3 cellular contexts compared by ENCODE assay signal in genomic region chr5:61731267-61731945, GRCh38.
TF ChIP-seq lines count a peak whose summit lies in the region.

No MANE protein-coding gene starts in this region.

TF ChIP-seq in WTC11, 78 proteins besides CTCF, POLR2A, EP300 and RAD21 (continued from another document):
- TF ChIP-seq, protein P1, sequence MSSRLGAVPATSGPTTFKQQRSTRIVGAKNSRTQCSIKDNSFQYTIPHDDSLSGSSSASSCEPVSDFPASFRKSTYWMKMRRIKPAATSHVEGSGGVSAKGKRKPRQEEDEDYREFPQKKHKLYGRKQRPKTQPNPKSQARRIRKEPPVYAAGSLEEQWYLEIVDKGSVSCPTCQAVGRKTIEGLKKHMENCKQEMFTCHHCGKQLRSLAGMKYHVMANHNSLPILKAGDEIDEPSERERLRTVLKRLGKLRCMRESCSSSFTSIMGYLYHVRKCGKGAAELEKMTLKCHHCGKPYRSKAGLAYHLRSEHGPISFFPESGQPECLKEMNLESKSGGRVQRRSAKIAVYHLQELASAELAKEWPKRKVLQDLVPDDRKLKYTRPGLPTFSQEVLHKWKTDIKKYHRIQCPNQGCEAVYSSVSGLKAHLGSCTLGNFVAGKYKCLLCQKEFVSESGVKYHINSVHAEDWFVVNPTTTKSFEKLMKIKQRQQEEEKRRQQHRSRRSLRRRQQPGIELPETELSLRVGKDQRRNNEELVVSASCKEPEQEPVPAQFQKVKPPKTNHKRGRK (CRISPR knock-in tag; IDR thresholded peaks at IDR 0.05; ENCODE audit: borderline replicate concordance) = peak; percentile 92

TF ChIP-seq in H1, 55 proteins besides CTCF, POLR2A, EP300 and RAD21 (continued from another document and continues in another):
- no peak for TF ChIP-seq JUN (IDR thresholded peaks at IDR 0.05; ENCODE audit: low read depth, low read length)
- TF ChIP-seq ASH2L (IDR thresholded peaks at IDR 0.05; ENCODE audit: low read length) = no peak
- TF ChIP-seq, protein P2, sequence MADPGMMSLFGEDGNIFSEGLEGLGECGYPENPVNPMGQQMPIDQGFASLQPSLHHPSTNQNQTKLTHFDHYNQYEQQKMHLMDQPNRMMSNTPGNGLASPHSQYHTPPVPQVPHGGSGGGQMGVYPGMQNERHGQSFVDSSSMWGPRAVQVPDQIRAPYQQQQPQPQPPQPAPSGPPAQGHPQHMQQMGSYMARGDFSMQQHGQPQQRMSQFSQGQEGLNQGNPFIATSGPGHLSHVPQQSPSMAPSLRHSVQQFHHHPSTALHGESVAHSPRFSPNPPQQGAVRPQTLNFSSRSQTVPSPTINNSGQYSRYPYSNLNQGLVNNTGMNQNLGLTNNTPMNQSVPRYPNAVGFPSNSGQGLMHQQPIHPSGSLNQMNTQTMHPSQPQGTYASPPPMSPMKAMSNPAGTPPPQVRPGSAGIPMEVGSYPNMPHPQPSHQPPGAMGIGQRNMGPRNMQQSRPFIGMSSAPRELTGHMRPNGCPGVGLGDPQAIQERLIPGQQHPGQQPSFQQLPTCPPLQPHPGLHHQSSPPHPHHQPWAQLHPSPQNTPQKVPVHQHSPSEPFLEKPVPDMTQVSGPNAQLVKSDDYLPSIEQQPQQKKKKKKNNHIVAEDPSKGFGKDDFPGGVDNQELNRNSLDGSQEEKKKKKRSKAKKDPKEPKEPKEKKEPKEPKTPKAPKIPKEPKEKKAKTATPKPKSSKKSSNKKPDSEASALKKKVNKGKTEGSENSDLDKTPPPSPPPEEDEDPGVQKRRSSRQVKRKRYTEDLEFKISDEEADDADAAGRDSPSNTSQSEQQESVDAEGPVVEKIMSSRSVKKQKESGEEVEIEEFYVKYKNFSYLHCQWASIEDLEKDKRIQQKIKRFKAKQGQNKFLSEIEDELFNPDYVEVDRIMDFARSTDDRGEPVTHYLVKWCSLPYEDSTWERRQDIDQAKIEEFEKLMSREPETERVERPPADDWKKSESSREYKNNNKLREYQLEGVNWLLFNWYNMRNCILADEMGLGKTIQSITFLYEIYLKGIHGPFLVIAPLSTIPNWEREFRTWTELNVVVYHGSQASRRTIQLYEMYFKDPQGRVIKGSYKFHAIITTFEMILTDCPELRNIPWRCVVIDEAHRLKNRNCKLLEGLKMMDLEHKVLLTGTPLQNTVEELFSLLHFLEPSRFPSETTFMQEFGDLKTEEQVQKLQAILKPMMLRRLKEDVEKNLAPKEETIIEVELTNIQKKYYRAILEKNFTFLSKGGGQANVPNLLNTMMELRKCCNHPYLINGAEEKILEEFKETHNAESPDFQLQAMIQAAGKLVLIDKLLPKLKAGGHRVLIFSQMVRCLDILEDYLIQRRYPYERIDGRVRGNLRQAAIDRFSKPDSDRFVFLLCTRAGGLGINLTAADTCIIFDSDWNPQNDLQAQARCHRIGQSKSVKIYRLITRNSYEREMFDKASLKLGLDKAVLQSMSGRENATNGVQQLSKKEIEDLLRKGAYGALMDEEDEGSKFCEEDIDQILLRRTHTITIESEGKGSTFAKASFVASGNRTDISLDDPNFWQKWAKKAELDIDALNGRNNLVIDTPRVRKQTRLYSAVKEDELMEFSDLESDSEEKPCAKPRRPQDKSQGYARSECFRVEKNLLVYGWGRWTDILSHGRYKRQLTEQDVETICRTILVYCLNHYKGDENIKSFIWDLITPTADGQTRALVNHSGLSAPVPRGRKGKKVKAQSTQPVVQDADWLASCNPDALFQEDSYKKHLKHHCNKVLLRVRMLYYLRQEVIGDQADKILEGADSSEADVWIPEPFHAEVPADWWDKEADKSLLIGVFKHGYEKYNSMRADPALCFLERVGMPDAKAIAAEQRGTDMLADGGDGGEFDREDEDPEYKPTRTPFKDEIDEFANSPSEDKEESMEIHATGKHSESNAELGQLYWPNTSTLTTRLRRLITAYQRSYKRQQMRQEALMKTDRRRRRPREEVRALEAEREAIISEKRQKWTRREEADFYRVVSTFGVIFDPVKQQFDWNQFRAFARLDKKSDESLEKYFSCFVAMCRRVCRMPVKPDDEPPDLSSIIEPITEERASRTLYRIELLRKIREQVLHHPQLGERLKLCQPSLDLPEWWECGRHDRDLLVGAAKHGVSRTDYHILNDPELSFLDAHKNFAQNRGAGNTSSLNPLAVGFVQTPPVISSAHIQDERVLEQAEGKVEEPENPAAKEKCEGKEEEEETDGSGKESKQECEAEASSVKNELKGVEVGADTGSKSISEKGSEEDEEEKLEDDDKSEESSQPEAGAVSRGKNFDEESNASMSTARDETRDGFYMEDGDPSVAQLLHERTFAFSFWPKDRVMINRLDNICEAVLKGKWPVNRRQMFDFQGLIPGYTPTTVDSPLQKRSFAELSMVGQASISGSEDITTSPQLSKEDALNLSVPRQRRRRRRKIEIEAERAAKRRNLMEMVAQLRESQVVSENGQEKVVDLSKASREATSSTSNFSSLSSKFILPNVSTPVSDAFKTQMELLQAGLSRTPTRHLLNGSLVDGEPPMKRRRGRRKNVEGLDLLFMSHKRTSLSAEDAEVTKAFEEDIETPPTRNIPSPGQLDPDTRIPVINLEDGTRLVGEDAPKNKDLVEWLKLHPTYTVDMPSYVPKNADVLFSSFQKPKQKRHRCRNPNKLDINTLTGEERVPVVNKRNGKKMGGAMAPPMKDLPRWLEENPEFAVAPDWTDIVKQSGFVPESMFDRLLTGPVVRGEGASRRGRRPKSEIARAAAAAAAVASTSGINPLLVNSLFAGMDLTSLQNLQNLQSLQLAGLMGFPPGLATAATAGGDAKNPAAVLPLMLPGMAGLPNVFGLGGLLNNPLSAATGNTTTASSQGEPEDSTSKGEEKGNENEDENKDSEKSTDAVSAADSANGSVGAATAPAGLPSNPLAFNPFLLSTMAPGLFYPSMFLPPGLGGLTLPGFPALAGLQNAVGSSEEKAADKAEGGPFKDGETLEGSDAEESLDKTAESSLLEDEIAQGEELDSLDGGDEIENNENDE (IDR thresholded peaks at IDR 0.05; ENCODE audit: insufficient replicate concordance, low read length) = no peak
- TF ChIP-seq RFX5 (IDR thresholded peaks at IDR 0.05; ENCODE audit: borderline replicate concordance, low read depth, low read length) = no peak
- TF ChIP-seq SUZ12 (IDR thresholded peaks at IDR 0.05; ENCODE audit: low read length) = no peak
- TF ChIP-seq SIN3A (conservative IDR thresholded peaks at IDR 0.05 in 1 of 2, IDR thresholded peaks at IDR 0.05 in 1 of 2; ENCODE audit: low read depth in 1 of 2, low read length in 2 of 2) = no peak
- TF ChIP-seq CHD2 (IDR thresholded peaks at IDR 0.05; ENCODE audit: low read length) = no peak
- no peak for TF ChIP-seq GTF2F1 (IDR thresholded peaks at IDR 0.05; ENCODE audit: borderline replicate concordance, low read depth, low read length)
- TF ChIP-seq POU5F1 (IDR thresholded peaks at IDR 0.05; ENCODE audit: low read depth, low read length) = no peak
- TF ChIP-seq, protein P3, sequence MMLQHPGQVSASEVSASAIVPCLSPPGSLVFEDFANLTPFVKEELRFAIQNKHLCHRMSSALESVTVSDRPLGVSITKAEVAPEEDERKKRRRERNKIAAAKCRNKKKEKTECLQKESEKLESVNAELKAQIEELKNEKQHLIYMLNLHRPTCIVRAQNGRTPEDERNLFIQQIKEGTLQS (IDR thresholded peaks at IDR 0.05; ENCODE audit: insufficient read depth, low read depth, low read length) = no peak
- no peak for TF ChIP-seq JUND (IDR thresholded peaks at IDR 0.05; ENCODE audit: low read length)
- no peak for TF ChIP-seq SAP30 (IDR thresholded peaks at IDR 0.05; ENCODE audit: insufficient read depth, insufficient replicate concordance, low read length)
- no peak for TF ChIP-seq ZNF274 (IDR thresholded peaks at IDR 0.05; ENCODE audit: borderline replicate concordance, extremely low read depth, low read length)
- TF ChIP-seq CHD1 (IDR thresholded peaks at IDR 0.05; ENCODE audit: low read depth, low read length) = no peak
- TF ChIP-seq RNF2 (IDR thresholded peaks at IDR 0.05; ENCODE audit: borderline replicate concordance, low read depth, low read length, missing control alignments, poor library complexity, severe bottlenecking) = no peak

TF ChIP-seq in neural cell, 6 proteins besides CTCF, POLR2A, EP300 and RAD21:
- TF ChIP-seq, protein P4, sequence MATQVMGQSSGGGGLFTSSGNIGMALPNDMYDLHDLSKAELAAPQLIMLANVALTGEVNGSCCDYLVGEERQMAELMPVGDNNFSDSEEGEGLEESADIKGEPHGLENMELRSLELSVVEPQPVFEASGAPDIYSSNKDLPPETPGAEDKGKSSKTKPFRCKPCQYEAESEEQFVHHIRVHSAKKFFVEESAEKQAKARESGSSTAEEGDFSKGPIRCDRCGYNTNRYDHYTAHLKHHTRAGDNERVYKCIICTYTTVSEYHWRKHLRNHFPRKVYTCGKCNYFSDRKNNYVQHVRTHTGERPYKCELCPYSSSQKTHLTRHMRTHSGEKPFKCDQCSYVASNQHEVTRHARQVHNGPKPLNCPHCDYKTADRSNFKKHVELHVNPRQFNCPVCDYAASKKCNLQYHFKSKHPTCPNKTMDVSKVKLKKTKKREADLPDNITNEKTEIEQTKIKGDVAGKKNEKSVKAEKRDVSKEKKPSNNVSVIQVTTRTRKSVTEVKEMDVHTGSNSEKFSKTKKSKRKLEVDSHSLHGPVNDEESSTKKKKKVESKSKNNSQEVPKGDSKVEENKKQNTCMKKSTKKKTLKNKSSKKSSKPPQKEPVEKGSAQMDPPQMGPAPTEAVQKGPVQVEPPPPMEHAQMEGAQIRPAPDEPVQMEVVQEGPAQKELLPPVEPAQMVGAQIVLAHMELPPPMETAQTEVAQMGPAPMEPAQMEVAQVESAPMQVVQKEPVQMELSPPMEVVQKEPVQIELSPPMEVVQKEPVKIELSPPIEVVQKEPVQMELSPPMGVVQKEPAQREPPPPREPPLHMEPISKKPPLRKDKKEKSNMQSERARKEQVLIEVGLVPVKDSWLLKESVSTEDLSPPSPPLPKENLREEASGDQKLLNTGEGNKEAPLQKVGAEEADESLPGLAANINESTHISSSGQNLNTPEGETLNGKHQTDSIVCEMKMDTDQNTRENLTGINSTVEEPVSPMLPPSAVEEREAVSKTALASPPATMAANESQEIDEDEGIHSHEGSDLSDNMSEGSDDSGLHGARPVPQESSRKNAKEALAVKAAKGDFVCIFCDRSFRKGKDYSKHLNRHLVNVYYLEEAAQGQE (IDR thresholded peaks at IDR 0.05; ENCODE audit: borderline replicate concordance) = no peak
- TF ChIP-seq MXI1 (conservative IDR thresholded peaks at IDR 0.05; ENCODE audit: poor library complexity, severe bottlenecking) (no peak), POLR2AphosphoS5 (IDR thresholded peaks at IDR 0.05) (no peak), EZH2 (IDR thresholded peaks at IDR 0.05; ENCODE audit: borderline replicate concordance, insufficient read depth, low read length, poor library complexity, severe bottlenecking) (no peak), SMC3 (conservative IDR thresholded peaks at IDR 0.05; ENCODE audit: poor library complexity) (no peak), TAF1 (IDR thresholded peaks at IDR 0.05; ENCODE audit: low read depth) (no peak)
TF ChIP-seq in neural cell: peak in this region for 0.
